8 cellular contexts compared by ENCODE assay signal in the genomic region with DNA sequence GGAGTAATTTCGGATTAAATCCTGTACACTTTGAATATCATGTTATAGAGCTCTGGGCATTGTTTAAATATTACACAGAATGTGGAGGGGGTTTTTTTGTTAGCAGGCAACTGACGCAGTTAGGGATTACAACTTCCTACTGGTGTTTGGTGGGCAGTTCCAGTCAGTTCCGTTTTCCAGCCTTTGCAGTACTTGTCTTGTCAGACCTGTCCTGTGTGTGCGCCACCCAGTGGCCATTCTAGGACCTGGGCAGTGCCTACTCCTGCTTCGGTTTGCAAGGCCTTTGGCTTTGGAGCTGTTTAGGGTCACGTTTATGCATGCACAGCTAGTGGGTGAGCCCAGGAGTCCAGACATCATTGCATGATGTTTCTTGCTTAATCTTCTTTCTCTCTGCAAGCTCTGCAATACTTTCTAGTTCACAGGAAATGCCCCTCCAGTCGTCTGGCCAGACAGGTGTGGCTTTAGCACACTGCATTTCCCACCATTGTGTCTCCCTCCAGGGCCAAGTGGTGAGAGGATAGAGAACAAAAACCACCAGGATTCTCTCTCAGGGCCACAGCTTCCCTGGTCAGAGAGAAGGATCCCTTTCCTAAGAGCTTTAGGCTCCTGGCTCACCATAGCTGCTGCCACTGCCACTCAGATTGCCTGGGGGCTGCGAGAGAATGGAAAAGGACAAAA.
DNase-seq lines count a peak whose midpoint lies in the region; ATAC-seq and TF ChIP-seq lines count a peak whose summit lies in the region.

No MANE protein-coding gene starts in this region.

- no peak overlapping the region for H3K9ac ChIP-seq in KMS-11

- H2AFZ ChIP-seq in KMS-11 (ENCODE audit: low read depth) (no peak overlapping the region), osteoblast (ENCODE audit: low read length) (peak overlapping the region; percentile 75)

- CTCF ChIA-PET in RWPE1 (lab: Yijun Ruan, JAX) = interaction anchor here (0.6 to 1.5 kb wide), 17 partner anchors 10 to 1515 kb away, joined by 3 to 9 read pairs (median 4); no protein-coding TSS in a partner anchor

- 33% methylated on average over 8 of the region's 8 CpGs for WGBS in thyroid gland, 2 donors

- ATAC-seq in GM21786 (IDR thresholded peaks at IDR 0.05; ENCODE audit: unreplicated experiment) = peak; percentile 72

- peak; percentile 100 for TF ChIP-seq CTCF in DOHH2 (IDR thresholded peaks at IDR 0.05; ENCODE audit: low read depth, low read length, poor library complexity, severe bottlenecking)
- TF ChIP-seq CTCF in KMS-11 (conservative IDR thresholded peaks at IDR 0.05; ENCODE audit: low read depth, low read length) = peak; percentile 93
- peak; percentile 87 for TF ChIP-seq CTCF in RWPE1 (conservative IDR thresholded peaks at IDR 0.05; ENCODE audit: low read depth)
- TF ChIP-seq CTCF in osteoblast (IDR thresholded peaks at IDR 0.05; ENCODE audit: extremely low read depth, low read depth, low read length) = peak; percentile 97
- TF ChIP-seq CTCF in thyroid gland (IDR thresholded peaks at IDR 0.05) = peak; percentile 36 to 89 (median 64)

- TF ChIP-seq POLR2A in thyroid gland (IDR thresholded peaks at IDR 0.05) = no peak

- peaks cover 3% of the 10 kb centered on the region; the same call in 1 of the 2 replicates for H3F3A ChIP-seq in DOHH2 (ENCODE audit: control insufficient read depth, insufficient read depth)

- H3K27ac ChIP-seq in DOHH2 (ENCODE audit: low read depth, low read length) = no peak overlapping the region
- no peak overlapping the region; the same call in 1 of the 2 replicates for H3K27ac ChIP-seq in KMS-11
- no peak overlapping the region for H3K27ac ChIP-seq in RWPE1
- no peak overlapping the region for H3K27ac ChIP-seq in osteoblast (ENCODE audit: low read depth, low read length)
- no peak overlapping the region for H3K27ac ChIP-seq in thyroid gland

- H3K4me2 ChIP-seq in DOHH2 (ENCODE audit: low read length) (peak overlapping the region; percentile 25), KMS-11 (peak overlapping the region; percentile 40), osteoblast (ENCODE audit: insufficient read depth, low read length) (peak overlapping the region; percentile 52)

- DNase-seq in RWPE1 (ENCODE audit: low spot score) (peak; percentile 64), foreskin melanocyte (peak; percentile 61), osteoblast (ENCODE audit: insufficient read length, low spot score, missing footprints) (peak; percentile 90), thyroid gland (peak; percentile 85 to 91)
- peak; percentile 45 for DNase-seq in activated effector memory CD4-positive, alpha-beta T cell treated with Interleukin-2 at 50 U/mL for 16 hours

- no peaks in the 10 kb centered on the region for H3K27me3 ChIP-seq in DOHH2 (ENCODE audit: control insufficient read depth, low read length)
- no peaks in the 10 kb centered on the region for H3K27me3 ChIP-seq in KMS-11 (ENCODE audit: insufficient read depth, low read depth)
- H3K27me3 ChIP-seq in osteoblast (ENCODE audit: insufficient read depth, low read length) = no peaks in the 10 kb centered on the region
- H3K27me3 ChIP-seq in thyroid gland = no peaks in the 10 kb centered on the region

- H3K79me2 ChIP-seq in DOHH2 (ENCODE audit: control insufficient read depth, low read length) = no peaks in the 10 kb centered on the region
- peaks cover 27% of the 10 kb centered on the region; the same call in 1 of the 2 replicates for H3K79me2 ChIP-seq in KMS-11 (ENCODE audit: insufficient read depth, low read depth)
- H3K79me2 ChIP-seq in osteoblast (ENCODE audit: insufficient read depth, low read length) = no peaks in the 10 kb centered on the region

- peaks cover 11% of the 10 kb centered on the region for H3K4me1 ChIP-seq in DOHH2 (ENCODE audit: control insufficient read depth, low read length)
- H3K4me1 ChIP-seq in KMS-11 (ENCODE audit: low read depth, poor library complexity, severe bottlenecking) = peaks cover 58% of the 10 kb centered on the region
- no peaks in the 10 kb centered on the region for H3K4me1 ChIP-seq in osteoblast (ENCODE audit: insufficient read depth, low read length)
- H3K4me1 ChIP-seq in thyroid gland = no peaks in the 10 kb centered on the region

- H3K36me3 ChIP-seq in DOHH2 (ENCODE audit: control insufficient read depth, low read length) (no peaks in the 10 kb centered on the region), KMS-11 (ENCODE audit: insufficient read depth) (no peaks in the 10 kb centered on the region), osteoblast (ENCODE audit: insufficient read depth, low read length) (no peaks in the 10 kb centered on the region), thyroid gland (no peaks in the 10 kb centered on the region)

- no peaks in the 10 kb centered on the region for H3K9me3 ChIP-seq in DOHH2 (ENCODE audit: control insufficient read depth, insufficient read depth, low read length)
- no peaks in the 10 kb centered on the region for H3K9me3 ChIP-seq in osteoblast (ENCODE audit: low read depth, low read length)
- H3K9me3 ChIP-seq in thyroid gland = no peaks in the 10 kb centered on the region

- intact Hi-C loops in thyroid gland (cut with DNase I) = no loop called here

- H3K4me3 ChIP-seq in DOHH2 (ENCODE audit: low read length) (no peak overlapping the region), KMS-11 (IDR thresholded peaks at IDR 0.05; ENCODE audit: insufficient read depth, low read depth, low read length) (no peak overlapping the region), osteoblast (ENCODE audit: insufficient read depth, low read length) (no peak overlapping the region), thyroid gland (replicated peaks in 1 of 3) (no peak overlapping the region)

- no peaks in the 10 kb centered on the region for H3K9me2 ChIP-seq in DOHH2 (replicated peaks; ENCODE audit: control insufficient read depth, low read length)

- POLR2A ChIA-PET in RWPE1 (lab: Yijun Ruan, JAX; ENCODE audit: low non-redundant PET) = no interaction called here

- H4K20me1 ChIP-seq in DOHH2 (ENCODE audit: control insufficient read depth, insufficient read depth, low read depth, low read length) (no peaks in the 10 kb centered on the region), KMS-11 (ENCODE audit: insufficient read depth) (no peaks in the 10 kb centered on the region), osteoblast (ENCODE audit: insufficient read depth, low read length) (no peaks in the 10 kb centered on the region)
